ENCODE assay signal across 13 cellular contexts in genomic region chr10:80506836-80507483, GRCh38. TPM values are rescaled to one million over a fixed set of nuclear protein-coding genes. Genes with fewer than 3 reads are reported as not detected.
DNase-seq lines count a peak whose midpoint lies in the region; ATAC-seq and TF ChIP-seq lines count a peak whose summit lies in the region.
"Had no signal": no experiment of that assay in that cellular context is flagged by ENCODE, and none has a peak within 500 bp of the region (broad histone marks: within the 10 kb centered on the region; RNA-seq: fewer than 3 reads in every experiment).

No MANE protein-coding gene starts in this region.

- POLR2A ChIA-PET in CD4-positive, alpha-beta memory T cell (lab: Charles Lee; ENCODE audit: partially characterized antibody) = interaction anchor here (1.0 to 11.7 kb wide), 3 partner anchors 38 to 63 kb away, joined by 3 to 713 read pairs (median 3); partner anchors contain the start of gene TSPAN14
- POLR2A ChIA-PET in IMR-90 (lab: Charles Lee; ENCODE audit: unreplicated experiment) = no interaction called here

- H2AFZ ChIP-seq in IMR-90 (replicated peaks; ENCODE audit: low read length, poor library complexity) = peak overlapping the region; percentile 46

- H3K9me3 Mint-ChIP-seq in CD4-positive, alpha-beta memory T cell = no peaks in the 10 kb centered on the region
- H3K9me3 Mint-ChIP-seq: immature natural killer cell; stimulated activated naive CD8-positive, alpha-beta T cell treated with anti-CD3 and anti-CD28 coated beads, Interleukin-15, Interleukin-2, amounts not matched to agents 100 ng/mL and 50 ng/mL, for 24 hours had no signal

- peak overlapping the region; percentile 87 for H2AK5ac ChIP-seq in IMR-90 (ENCODE audit: low read depth, low read length)

- in situ Hi-C loops in IMR-90 (cut with MboI; ENCODE audit: low sequenced_read_pairs) = no loop called here

- intact Hi-C loops in CD4-positive, alpha-beta memory T cell (cut with micrococcal nuclease) = no loop called here
- intact Hi-C loops in IMR-90 (cut with micrococcal nuclease) (no loop called here), esophagus squamous epithelium (cut with DNase I) (loop anchor here (10.0 kb wide), 1 partner anchor 122 kb away; no protein-coding TSS in a partner anchor), sigmoid colon (cut with DNase I) (no loop called here)

- CTCF ChIA-PET in CD4-positive, alpha-beta memory T cell (lab: Charles Lee; ENCODE audit: partially characterized antibody) = interaction anchor here (1.0 to 21.6 kb wide), 10 partner anchors 8 to 129 kb away, joined by 3 to 814 read pairs (median 14); partner anchors contain the start of gene TSPAN14
- CTCF ChIA-PET in IMR-90 (lab: Yijun Ruan, JAX) = interaction anchor here (1.2 to 3.5 kb wide), 3 partner anchors 25 to 62 kb away, joined by 3 to 32 read pairs (median 20); no protein-coding TSS in a partner anchor

- H3K56ac ChIP-seq in IMR-90 (ENCODE audit: extremely low read depth, insufficient read depth, low read length) = peak overlapping the region; percentile 16; the same call in 1 of the 2 replicates

- no peak for TF ChIP-seq POLR2A in IMR-90 (IDR thresholded peaks at IDR 0.05; ENCODE audit: low read depth, low read length)
- no peak for TF ChIP-seq POLR2A in esophagus squamous epithelium (IDR thresholded peaks at IDR 0.05)
- TF ChIP-seq POLR2A in sigmoid colon (IDR thresholded peaks at IDR 0.05) = no peak

- no peak overlapping the region for H3K4me2 ChIP-seq in IMR-90 (ENCODE audit: low read depth, low read length)

- H4K91ac ChIP-seq in IMR-90 (ENCODE audit: insufficient read depth, low read depth, low read length) = peak overlapping the region; percentile 74

- H3K4ac ChIP-seq in IMR-90 (ENCODE audit: low read depth, low read length) = peak overlapping the region; percentile 84

- DNase-seq in CD4-positive, alpha-beta memory T cell = no peak
- DNase-seq in IMR-90 (no peak), esophagus squamous epithelium (lab: John Stamatoyannopoulos, UW) (no peak), sigmoid colon (peak; percentile 55), glomerular visceral epithelial cell (ENCODE audit: extremely low spot score) (no peak)
- DNase-seq in stimulated activated naive CD4-positive, alpha-beta T cell (lab: John Stamatoyannopoulos, UW) = no peak
- DNase-seq: activated CD8-positive, alpha-beta memory T cell treated with anti-CD3 and anti-CD28 coated beads, Interleukin-2, amount 10 ng/mL, durations not matched to agents 7 days and 5 days; cortex of kidney; immature natural killer cell; MG63 had no signal

- TF ChIP-seq RAD21 in IMR-90 (IDR thresholded peaks at IDR 0.05; ENCODE audit: low read length) = no peak

- TF ChIP-seq CTCF in IMR-90 (conservative IDR thresholded peaks at IDR 0.05; ENCODE audit: low read depth, low read length) (no peak), esophagus squamous epithelium (IDR thresholded peaks at IDR 0.05) (no peak), sigmoid colon (IDR thresholded peaks at IDR 0.05) (no peak)

- H3K4me1 ChIP-seq in CD4-positive, alpha-beta memory T cell (ENCODE audit: insufficient read depth, low read length) = peaks cover 50% of the 10 kb centered on the region
- H3K4me1 ChIP-seq in IMR-90 (ENCODE audit: control insufficient read depth, insufficient read depth, low read length) = peaks cover 31% of the 10 kb centered on the region
- H3K4me1 ChIP-seq in esophagus squamous epithelium = peaks cover 49 to 90% (median 53%) of the 10 kb centered on the region in 3 donors
- peaks cover 0 to 37% (median 23%) of the 10 kb centered on the region in 4 donors for H3K4me1 ChIP-seq in sigmoid colon

- peak overlapping the region; percentile 31; the same call in 2 of the 3 replicates for H2BK15ac ChIP-seq in IMR-90 (ENCODE audit: low read depth, low read length)

- H3K27ac Mint-ChIP-seq in CD4-positive, alpha-beta memory T cell = peak overlapping the region in 5 of 7 donors; percentile 36 to 74 (median 57)

- H3K9me1 ChIP-seq in IMR-90 (ENCODE audit: insufficient read depth, low read length) = peaks cover 32% of the 10 kb centered on the region

- peak overlapping the region; percentile 51 for H3K14ac ChIP-seq in IMR-90 (replicated peaks; ENCODE audit: low read depth, low read length)

- peak overlapping the region; percentile 80 for H3K23ac ChIP-seq in IMR-90 (ENCODE audit: low read depth, low read length)

- 100% methylated on average over 1 of the region's 13 CpGs; no CpG with 5 or more reads in 1 of the 2 experiments for WGBS in IMR-90 (ENCODE audit: extremely low coverage in 2 of 2, insufficient read length in 1 of 2), 2 experiments
- 92% methylated on average over 7 to 8 of the region's 13 CpGs for WGBS in esophagus squamous epithelium, 2 donors
- WGBS in sigmoid colon, 2 donors = 90 to 94% methylated on average over 13 of the region's 13 CpGs

- peak overlapping the region; percentile 24 to 66; a peak in 2 of 4 replicates for H4K8ac ChIP-seq in IMR-90 (ENCODE audit: low read depth in 2 of 2, low read length in 2 of 2)

- H3K9ac ChIP-seq in IMR-90 (ENCODE audit: low read depth, low read length) = no peak overlapping the region

- peaks cover 59% of the 10 kb centered on the region for H3K36me3 ChIP-seq in CD4-positive, alpha-beta memory T cell (ENCODE audit: insufficient read depth, low read length)
- peaks cover 11% of the 10 kb centered on the region for H3K36me3 ChIP-seq in IMR-90 (ENCODE audit: control insufficient read depth, insufficient read depth, low read length)
- H3K36me3 ChIP-seq in esophagus squamous epithelium = peaks cover 4 to 55% (median 34%) of the 10 kb centered on the region in 3 donors
- H3K36me3 ChIP-seq in sigmoid colon = peaks cover 3 to 36% (median 12%) of the 10 kb centered on the region in 4 donors
- H3K36me3 ChIP-seq: MG63 had no signal

- peaks cover 53 to 79% (median 63%) of the 10 kb centered on the region in 4 donors for H3K4me1 Mint-ChIP-seq in CD4-positive, alpha-beta memory T cell

- dilution Hi-C loops in IMR-90 (cut with HindIII; ENCODE audit: low sequenced_read_pairs, unreplicated experiment) = no loop called here

- ATAC-seq in IMR-90 (ENCODE audit: low read depth) (no peak), HG03469 (IDR thresholded peaks at IDR 0.05; ENCODE audit: unreplicated experiment) (no peak)
- ATAC-seq: activated CD8-positive, alpha-beta memory T cell treated with anti-CD3 and anti-CD28 coated beads, Interleukin-2, amount 10 ng/mL, durations not matched to agents 7 days and 5 days; right cardiac atrium had no signal

- no TSS peak for BruUV-seq in IMR-90 (replicated peaks; lab: Mats Ljungman, UMichigan)

- peak overlapping the region; percentile 83 for H2AK9ac ChIP-seq in IMR-90 (replicated peaks; ENCODE audit: low read depth, low read length, poor library complexity)

- no peaks in the 10 kb centered on the region for H3K27me3 Mint-ChIP-seq in CD4-positive, alpha-beta memory T cell
- H3K27me3 Mint-ChIP-seq: activated CD8-positive, alpha-beta memory T cell treated with anti-CD3 and anti-CD28 coated beads, Interleukin-2, amount 10 ng/mL, durations not matched to agents 7 days and 5 days; stimulated activated naive CD8-positive, alpha-beta T cell treated with anti-CD3 and anti-CD28 coated beads, Interleukin-15, Interleukin-2, amounts not matched to agents 100 ng/mL and 50 ng/mL, for 24 hours had no signal

- peak overlapping the region; percentile 39; the same call in 1 of the 2 replicates for H2BK20ac ChIP-seq in IMR-90 (ENCODE audit: low read depth, low read length)

- peak overlapping the region; percentile 80 for H2BK120ac ChIP-seq in IMR-90 (ENCODE audit: low read depth, low read length)

- peaks cover 35 to 72% of the 10 kb centered on the region in 2 donors for H3K36me3 Mint-ChIP-seq in CD4-positive, alpha-beta memory T cell

- H4K5ac ChIP-seq in IMR-90 (ENCODE audit: low read depth, low read length) = no peak overlapping the region

- H3K4me3 Mint-ChIP-seq in CD4-positive, alpha-beta memory T cell = no peak overlapping the region
- H3K4me3 Mint-ChIP-seq: activated CD8-positive, alpha-beta memory T cell treated with anti-CD3 and anti-CD28 coated beads, Interleukin-2, amount 10 ng/mL, durations not matched to agents 7 days and 5 days; immature natural killer cell; stimulated activated naive CD8-positive, alpha-beta T cell treated with anti-CD3 and anti-CD28 coated beads, Interleukin-15, Interleukin-2, amounts not matched to agents 100 ng/mL and 50 ng/mL, for 24 hours had no signal

- no peaks in the 10 kb centered on the region for H3K9me3 ChIP-seq in CD4-positive, alpha-beta memory T cell (ENCODE audit: control insufficient read depth in 1 of 2, low read length in 2 of 2)
- no peaks in the 10 kb centered on the region for H3K9me3 ChIP-seq in IMR-90 (ENCODE audit: control insufficient read depth, insufficient read depth, low read length)
- H3K9me3 ChIP-seq in esophagus squamous epithelium = no peaks in the 10 kb centered on the region
- H3K9me3 ChIP-seq in sigmoid colon = no peaks in the 10 kb centered on the region
- H3K9me3 ChIP-seq: MG63 had no signal

- peak overlapping the region; percentile 51 for H3K27ac ChIP-seq in CD4-positive, alpha-beta memory T cell (ENCODE audit: low read depth, low read length)
- H3K27ac ChIP-seq in IMR-90 (ENCODE audit: insufficient read depth, low read length) (peak overlapping the region; percentile 13; the same call in 1 of the 2 replicates), esophagus squamous epithelium (peak overlapping the region; percentile 83 to 94 (median 90)), sigmoid colon (peak overlapping the region in 1 of 4 donors; percentile 21)

- H3K18ac ChIP-seq in IMR-90 (ENCODE audit: low read depth, low read length) = no peak overlapping the region

- peaks cover 22 to 70% of the 10 kb centered on the region in 2 experiments for H3K79me1 ChIP-seq in IMR-90 (ENCODE audit: low read depth in 1 of 2, low read length in 2 of 2)

- TF ChIP-seq EP300 in sigmoid colon (IDR thresholded peaks at IDR 0.05) = no peak

- peak overlapping the region; percentile 74 for H2BK5ac ChIP-seq in IMR-90 (ENCODE audit: low read depth, low read length, poor library complexity, severe bottlenecking)

- no peak overlapping the region for H3K4me3 ChIP-seq in CD4-positive, alpha-beta memory T cell (ENCODE audit: low read length in 2 of 2)
- H3K4me3 ChIP-seq in IMR-90 (ENCODE audit: insufficient read depth, low read depth, low read length) (no peak overlapping the region), esophagus squamous epithelium (no peak overlapping the region), sigmoid colon (no peak overlapping the region)
- H3K4me3 ChIP-seq: MG63 had no signal

- H4K20me1 ChIP-seq in IMR-90 (ENCODE audit: insufficient read depth, low read length) = peaks cover 7% of the 10 kb centered on the region; the same call in 1 of the 2 replicates

- no peaks in the 10 kb centered on the region for H3K27me3 ChIP-seq in CD4-positive, alpha-beta memory T cell (ENCODE audit: insufficient read depth, low read length)
- H3K27me3 ChIP-seq in IMR-90 (ENCODE audit: control insufficient read depth, insufficient read depth, low read length) = no peaks in the 10 kb centered on the region
- H3K27me3 ChIP-seq in esophagus squamous epithelium = no peaks in the 10 kb centered on the region
- no peaks in the 10 kb centered on the region for H3K27me3 ChIP-seq in sigmoid colon
- H3K27me3 ChIP-seq: MG63 had no signal

RNA-seq across cellular contexts. Expression of gene SH2D4B, which starts 30.7 kb away (rescaled TPM):
- total RNA-seq in CD4-positive, alpha-beta memory T cell = under 1 TPM; 0.17 TPM
- not detected for polyA plus RNA-seq in CD4-positive, alpha-beta memory T cell
- total RNA-seq in IMR-90 (2012; rRNA removed) (not detected in 2 replicates), esophagus squamous epithelium (under 1 TPM in 1 of 4 donors, not detected in 3; 0.13 TPM), sigmoid colon (under 1 TPM in 1 of 4 donors, not detected in 3; 0.33 TPM)
- polyA plus RNA-seq in IMR-90 (2012; rRNA removed) (not detected in 2 replicates), sigmoid colon (under 1 TPM in 1 of 3 donors, not detected in 2; 0.06 TPM)
- not detected in 2 replicates for polyA plus RNA-seq in IMR-90 (2012; cell fraction: cytosol; rRNA removed)
- polyA plus RNA-seq in IMR-90 (2012; cell fraction: nucleus; rRNA removed; ENCODE audit: low replicate concordance) = not detected in 2 replicates
- total RNA-seq: right cardiac atrium had no signal
- polyA plus RNA-seq: immature natural killer cell, right cardiac atrium had no signal

RNA-seq across cellular contexts. Expression of gene TSPAN14, which starts 52.9 kb away (rescaled TPM):
- total RNA-seq in CD4-positive, alpha-beta memory T cell = 100 to 1,000 TPM; 151 to 153 TPM
- polyA plus RNA-seq in CD4-positive, alpha-beta memory T cell = 100 to 1,000 TPM; 148 to 246 TPM
- total RNA-seq in IMR-90 (2012; rRNA removed) (13.3 and 18.5 TPM in 2 replicates), esophagus squamous epithelium (100 to 1,000 TPM in 2 of 4 donors, 10 to 100 TPM in 2; 66.4 to 118 (median 89.8) TPM), sigmoid colon (10 to 100 TPM; 22.0 to 29.9 (median 23.9) TPM)
- polyA plus RNA-seq in IMR-90 (2012; rRNA removed) (40.6 and 43.0 TPM in 2 replicates), sigmoid colon (10 to 100 TPM; 12.0 to 67.3 (median 14.1) TPM)
- polyA plus RNA-seq in IMR-90 (2012; cell fraction: cytosol; rRNA removed) = 55.8 and 57.7 TPM in 2 replicates
- polyA plus RNA-seq in IMR-90 (2012; cell fraction: nucleus; rRNA removed; ENCODE audit: low replicate concordance) = 36.3 and 44.3 TPM in 2 replicates
